16 cellular contexts compared by ENCODE assay signal in the genomic region with DNA sequence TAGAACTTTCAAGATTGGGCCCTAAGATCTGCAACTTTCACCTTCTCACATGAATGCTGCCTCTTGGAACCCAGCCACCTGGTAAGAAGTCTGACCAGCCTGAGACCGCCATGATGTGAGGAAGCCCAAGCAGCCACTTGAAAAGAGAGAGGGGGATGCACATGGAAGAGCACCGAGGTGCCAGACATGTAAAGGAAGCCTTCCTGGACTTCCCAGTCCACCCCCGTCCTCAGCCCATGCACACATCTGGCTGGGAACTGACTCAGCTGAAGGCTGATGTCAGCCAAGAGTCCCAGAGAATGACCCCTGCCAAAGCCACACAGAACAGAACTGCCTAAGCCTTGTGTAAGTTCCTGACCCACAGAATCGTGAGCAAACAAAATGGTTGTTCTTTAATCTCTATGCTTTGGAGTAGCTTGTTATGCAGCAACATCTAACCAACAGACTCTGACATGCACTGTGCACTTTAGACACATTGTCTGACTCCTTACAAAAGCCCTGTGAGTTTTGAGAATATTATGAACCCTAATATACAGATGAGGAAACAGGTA.
"Had no signal": no experiment of that assay in that cellular context is flagged by ENCODE, and none has a peak within 500 bp of the region (broad histone marks: within the 10 kb centered on the region; RNA-seq: fewer than 3 reads in every experiment).

No MANE protein-coding gene starts in this region.

- H3K4me1 ChIP-seq: ascending aorta, lower lobe of right lung, stomach had no signal

- DNase-seq: activated CD4-positive, alpha-beta T cell treated with anti-CD3 and anti-CD28 coated beads, Interleukin-2, amount 50 U/mL, for 48 hours; activated CD4-positive, CD25-positive, alpha-beta regulatory T cell treated with anti-CD3 and anti-CD28 coated beads, Interleukin-2, amount 50 U/mL, for 72 hours; activated CD8-positive, alpha-beta memory T cell treated with anti-CD3 and anti-CD28 coated beads, Interleukin-2, amount 10 ng/mL, durations not matched to agents 7 days and 5 days; activated effector memory CD4-positive, alpha-beta T cell treated with anti-CD3 and anti-CD28 coated beads, Interleukin-2, amount 50 U/mL, for 16 hours; activated naive CD8-positive, alpha-beta T cell treated with anti-CD3 and anti-CD28 coated beads for 36 hours; activated T-cell treated with anti-CD3 and anti-CD28 coated beads, Interleukin-2, amount 50 U/mL, for 4 hours; effector CD4-positive, alpha-beta T cell; hypothalamus; left cardiac atrium; lower lobe of right lung; naive thymus-derived CD4-positive, alpha-beta T cell; stimulated activated CD4-positive, alpha-beta T cell treated with anti-CD3 and anti-CD28 coated beads, Interleukin-4, amount 100 ng/mL, for 4 hours; stomach had no signal

- H3K27ac ChIP-seq: ascending aorta, cardiac muscle cell, lower lobe of right lung, stomach had no signal

- H3K4me3 ChIP-seq: ascending aorta, cardiac muscle cell, lower lobe of right lung, stomach had no signal

- H3K4me1 Mint-ChIP-seq: activated CD8-positive, alpha-beta memory T cell treated with anti-CD3 and anti-CD28 coated beads, Interleukin-2, amount 10 ng/mL, durations not matched to agents 7 days and 5 days; activated naive CD8-positive, alpha-beta T cell treated with anti-CD3 and anti-CD28 coated beads for 36 hours; naive thymus-derived CD4-positive, alpha-beta T cell had no signal

- H3K4me3 Mint-ChIP-seq: activated CD8-positive, alpha-beta memory T cell treated with anti-CD3 and anti-CD28 coated beads, Interleukin-2, amount 10 ng/mL, durations not matched to agents 7 days and 5 days; activated naive CD8-positive, alpha-beta T cell treated with anti-CD3 and anti-CD28 coated beads for 36 hours; activated T-cell treated with anti-CD3 and anti-CD28 coated beads, Interleukin-2, amount 50 U/mL, for 4 hours; naive thymus-derived CD4-positive, alpha-beta T cell; T-helper 2 cell treated with Interferon-gamma antibody and Interleukin-4, amounts not matched to agents 5 μg/mL and 100 μg/mL, for 36 hours had no signal

- H3K36me3 ChIP-seq: ascending aorta, cardiac muscle cell, lower lobe of right lung, stomach had no signal

- ATAC-seq: activated CD8-positive, alpha-beta memory T cell treated with anti-CD3 and anti-CD28 coated beads, Interleukin-2, amount 10 ng/mL, durations not matched to agents 7 days and 5 days; activated T-cell treated with anti-CD3 and anti-CD28 coated beads, Interleukin-2, amount 50 U/mL, for 4 hours; left cardiac atrium; lower lobe of right lung; naive thymus-derived CD4-positive, alpha-beta T cell had no signal

- H3K9me3 Mint-ChIP-seq: activated naive CD8-positive, alpha-beta T cell treated with anti-CD3 and anti-CD28 coated beads for 36 hours; activated T-cell treated with anti-CD3 and anti-CD28 coated beads, Interleukin-2, amount 50 U/mL, for 4 hours; T-helper 2 cell treated with Interferon-gamma antibody and Interleukin-4, amounts not matched to agents 5 μg/mL and 100 μg/mL, for 36 hours had no signal

- H3K27ac Mint-ChIP-seq: activated CD8-positive, alpha-beta memory T cell treated with anti-CD3 and anti-CD28 coated beads, Interleukin-2, amount 10 ng/mL, durations not matched to agents 7 days and 5 days; activated naive CD8-positive, alpha-beta T cell treated with anti-CD3 and anti-CD28 coated beads for 36 hours; T-helper 2 cell treated with Interferon-gamma antibody and Interleukin-4, amounts not matched to agents 5 μg/mL and 100 μg/mL, for 36 hours had no signal

- H3K27me3 ChIP-seq: ascending aorta, cardiac muscle cell had no signal

- H3K9me3 ChIP-seq: ascending aorta, lower lobe of right lung had no signal

- H3K36me3 Mint-ChIP-seq: activated CD8-positive, alpha-beta memory T cell treated with anti-CD3 and anti-CD28 coated beads, Interleukin-2, amount 10 ng/mL, durations not matched to agents 7 days and 5 days; activated naive CD8-positive, alpha-beta T cell treated with anti-CD3 and anti-CD28 coated beads for 36 hours had no signal

- H3K27me3 Mint-ChIP-seq: activated naive CD8-positive, alpha-beta T cell treated with anti-CD3 and anti-CD28 coated beads for 36 hours had no signal
